ENCODE assay signal across 1 cellular context in genomic region chr6:131682427-131682826, GRCh38.
TF ChIP-seq lines count a peak whose summit lies in the region.

No MANE protein-coding gene starts in this region.

TF ChIP-seq in K562, 482 proteins besides CTCF, POLR2A, EP300 and RAD21:
- TF ChIP-seq TFE3 (CRISPR knock-in tag; IDR thresholded peaks at IDR 0.05) (peak; percentile 36; the same call in 1 of the 2 replicates), POLR3A (IDR thresholded peaks at IDR 0.05; ENCODE audit: borderline replicate concordance, extremely low read depth, insufficient read depth, insufficient read length) (no peak), BCL6 (CRISPR knock-in tag; IDR thresholded peaks at IDR 0.05) (no peak)
TF ChIP-seq in K562: peak in this region for 1.
